ENCODE assay signal across 12 cellular contexts in genomic region chr17:60161598-60162330, GRCh38. TPM values are rescaled to one million over a fixed set of nuclear protein-coding genes. Genes with fewer than 3 reads are reported as not detected.
A peak's percentile ranks its signal among the peaks of the same experiment; 100 is the strongest.
DNase-seq lines count a peak whose midpoint lies in the region; ATAC-seq and TF ChIP-seq lines count a peak whose summit lies in the region.
"Had no signal": no experiment of that assay in that cellular context is flagged by ENCODE, and none has a peak within 500 bp of the region (broad histone marks: within the 10 kb centered on the region; RNA-seq: fewer than 3 reads in every experiment).

No MANE protein-coding gene starts in this region.

- no peak for ATAC-seq in GM21737 (IDR thresholded peaks at IDR 0.05; ENCODE audit: unreplicated experiment)
- ATAC-seq in GM19395 (IDR thresholded peaks at IDR 0.05; ENCODE audit: unreplicated experiment), result no peak

- H3K4me2 ChIP-seq in Karpas-422 (ENCODE audit: low read depth, low read length, poor library complexity, severe bottlenecking), result no peak overlapping the region

- no peaks in the 10 kb centered on the region; the same call in 1 of the 2 replicates for H3K27me3 ChIP-seq in HUES6 (ENCODE audit: control insufficient read depth, insufficient read depth, low read length)
- no peaks in the 10 kb centered on the region for H3K27me3 ChIP-seq in Karpas-422 (ENCODE audit: low read length)

- H3K4me1 ChIP-seq in HUES6 (ENCODE audit: control insufficient read depth, insufficient read depth, low read length) (peaks cover 54% of the 10 kb centered on the region), Karpas-422 (ENCODE audit: low read length) (peaks cover 7% of the 10 kb centered on the region)
- H3K4me1 ChIP-seq: sigmoid colon had no signal

- no peak overlapping the region for H2AFZ ChIP-seq in Karpas-422 (ENCODE audit: low read length)

- TF ChIP-seq CTCF in CD14-positive monocyte (IDR thresholded peaks at IDR 0.05), result no peak

- peaks cover 27% of the 10 kb centered on the region for H3K4me1 Mint-ChIP-seq in CD14-positive monocyte
- H3K4me1 Mint-ChIP-seq in dendritic cell treated with granulocyte-macrophage colony-stimulating factor and Interleukin-4, amounts not matched to agents 40 ng/mL and 50 ng/mL, for 4 days (ENCODE audit: low read depth), result peaks cover 46% of the 10 kb centered on the region

- no peaks in the 10 kb centered on the region for H3K9me3 Mint-ChIP-seq in CD14-positive monocyte
- H3K9me3 Mint-ChIP-seq in dendritic cell treated with granulocyte-macrophage colony-stimulating factor and Interleukin-4, amounts not matched to agents 40 ng/mL and 50 ng/mL, for 4 days, result no peaks in the 10 kb centered on the region
- H3K9me3 Mint-ChIP-seq: immature natural killer cell had no signal

- H3K27me3 Mint-ChIP-seq in CD14-positive monocyte (ENCODE audit: low read depth in 3 of 3), result peaks cover 8 to 13% (median 13%) of the 10 kb centered on the region in 3 donors
- peaks cover 19% of the 10 kb centered on the region for H3K27me3 Mint-ChIP-seq in dendritic cell treated with granulocyte-macrophage colony-stimulating factor and Interleukin-4, amounts not matched to agents 40 ng/mL and 50 ng/mL, for 4 days

- H3K4me3 Mint-ChIP-seq in CD14-positive monocyte, result peak overlapping the region; percentile 50 to 57
- H3K4me3 Mint-ChIP-seq in dendritic cell treated with granulocyte-macrophage colony-stimulating factor and Interleukin-4, amounts not matched to agents 40 ng/mL and 50 ng/mL, for 4 days, result no peak overlapping the region
- H3K4me3 Mint-ChIP-seq: immature natural killer cell had no signal

- no peaks in the 10 kb centered on the region for H3K36me3 ChIP-seq in HUES6 (ENCODE audit: control insufficient read depth, insufficient read depth, low read length)
- H3K36me3 ChIP-seq in Karpas-422 (ENCODE audit: insufficient read depth, low read length), result no peaks in the 10 kb centered on the region
- H3K36me3 ChIP-seq: sigmoid colon had no signal

- no peaks in the 10 kb centered on the region for H3K36me3 Mint-ChIP-seq in CD14-positive monocyte
- no peaks in the 10 kb centered on the region for H3K36me3 Mint-ChIP-seq in dendritic cell treated with granulocyte-macrophage colony-stimulating factor and Interleukin-4, amounts not matched to agents 40 ng/mL and 50 ng/mL, for 4 days (ENCODE audit: low read depth)
- H3K36me3 Mint-ChIP-seq: immature natural killer cell had no signal

- H3K9ac ChIP-seq in HUES6 (ENCODE audit: low read length), result peak overlapping the region; percentile 17
- no peak overlapping the region for H3K9ac ChIP-seq in Karpas-422 (ENCODE audit: low read length)

- intact Hi-C loops in CD14-positive monocyte (cut with micrococcal nuclease), result no loop called here
- intact Hi-C loops in dendritic cell treated with granulocyte-macrophage colony-stimulating factor and Interleukin-4, amounts not matched to agents 40 ng/mL and 50 ng/mL, for 4 days (cut with micrococcal nuclease), result no loop called here

- H3K4me3 ChIP-seq in HUES6 (ENCODE audit: low read depth, low read length), result peak overlapping the region; percentile 47; the same call in 1 of the 2 replicates
- no peak overlapping the region for H3K4me3 ChIP-seq in Karpas-422 (ENCODE audit: low read length)
- H3K4me3 ChIP-seq: sigmoid colon had no signal

- H3K9me3 ChIP-seq in HUES6 (ENCODE audit: control insufficient read depth, insufficient read depth, low read depth, low read length) (no peaks in the 10 kb centered on the region), Karpas-422 (ENCODE audit: low read length) (no peaks in the 10 kb centered on the region)
- H3K9me3 ChIP-seq: sigmoid colon had no signal

- no peaks in the 10 kb centered on the region for H3K79me2 ChIP-seq in Karpas-422 (ENCODE audit: low read length)

- H3K27ac ChIP-seq in HUES6 (ENCODE audit: low read depth, low read length), result no peak overlapping the region
- H3K27ac ChIP-seq in Karpas-422 (ENCODE audit: low read length), result no peak overlapping the region
- H3K27ac ChIP-seq: sigmoid colon had no signal

- H3K27ac Mint-ChIP-seq in CD14-positive monocyte, result peak overlapping the region; percentile 45 to 88 (median 71)
- peak overlapping the region; percentile 64 for H3K27ac Mint-ChIP-seq in dendritic cell treated with granulocyte-macrophage colony-stimulating factor and Interleukin-4, amounts not matched to agents 40 ng/mL and 50 ng/mL, for 4 days

- H3K9me2 ChIP-seq in Karpas-422 (replicated peaks; ENCODE audit: insufficient read depth, low read length), result no peaks in the 10 kb centered on the region

- H4K20me1 ChIP-seq in Karpas-422 (ENCODE audit: insufficient read depth, low read depth, low read length), result no peaks in the 10 kb centered on the region

- peak; percentile 85 for DNase-seq in CD14-positive monocyte (ENCODE audit: low spot score)
- DNase-seq in myocyte (ENCODE audit: low read depth), result peak; percentile 59
- no peak for DNase-seq in Karpas-422
- no peak for DNase-seq in A172 (ENCODE audit: low spot score)
- DNase-seq: immature natural killer cell, NCI-H446, sigmoid colon, T-helper 2 cell had no signal

RNA-seq across cellular contexts. Expression of gene CA4, which starts 12.0 kb away (rescaled TPM):
- polyA plus RNA-seq in CD14-positive monocyte, result not detected
- not detected in 2 replicates for total RNA-seq in myocyte
- not detected for polyA plus RNA-seq in myocyte (2012)
- not detected in 2 replicates for total RNA-seq in Karpas-422 (2014; rRNA removed; shearing (Covaris generic); ENCODE audit: low replicate concordance)
- 0.17 TPM in 1 of 2 replicates, not detected in the other for total RNA-seq in A172 (2014; rRNA removed; shearing (Covaris generic))
- polyA plus RNA-seq: immature natural killer cell had no signal

Comparison
In these comparisons a context has a peak if more than half of its experiments do, and no peak if none do; other contexts are left out.
1. DNase-seq: peak in CD14-positive monocyte (single experiment) and myocyte (single experiment); none in Karpas-422 (single experiment) and A172 (single experiment).